ENCODE assay signal across 8 cellular contexts in the genomic region with DNA sequence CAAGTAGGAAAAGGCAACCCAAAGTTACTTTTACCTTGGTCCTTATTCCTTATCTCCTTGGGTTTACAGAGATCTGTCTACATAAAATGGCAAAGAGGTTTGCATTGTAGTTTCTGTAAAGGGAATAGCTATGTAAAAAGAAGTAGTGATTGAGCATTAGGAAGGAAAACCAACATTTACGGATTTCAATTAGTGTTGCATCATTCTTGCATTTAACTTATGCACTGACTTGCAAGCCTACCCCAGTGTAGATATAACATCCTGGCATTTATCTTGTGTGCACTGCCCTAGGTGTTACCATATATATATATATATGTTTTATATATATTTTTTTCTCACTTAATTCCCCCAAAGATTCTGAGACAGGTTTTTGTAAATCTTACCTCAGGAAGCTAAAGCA.
"Had no signal": no experiment of that assay in that cellular context is flagged by ENCODE, and none has a peak within 500 bp of the region (broad histone marks: within the 10 kb centered on the region; RNA-seq: fewer than 3 reads in every experiment).

No MANE protein-coding gene starts in this region.

- DNase-seq: GM23248, GOT3, H7, HFFc6, KBM-7 had no signal

- H3K9me3 ChIP-seq: HAP-1 had no signal

- H2AFZ ChIP-seq: GM23248 had no signal

- H3K36me3 ChIP-seq: HAP-1 had no signal

- H3K4me2 ChIP-seq: KMS-11 had no signal

- H3K27ac ChIP-seq: GM23248, KMS-11 had no signal

- ATAC-seq: HCT116 had no signal

- H3K27ac Mint-ChIP-seq: HFFc6 had no signal

- H3K9ac ChIP-seq: GM23248, KMS-11 had no signal

- H3K4me3 ChIP-seq: GM23248, HAP-1 had no signal

- H3K9me3 Mint-ChIP-seq: HFFc6 had no signal

- H3K4me3 Mint-ChIP-seq: HFFc6 had no signal
